Comparison of ENCODE assay signal across 1 cellular context in the genomic region with DNA sequence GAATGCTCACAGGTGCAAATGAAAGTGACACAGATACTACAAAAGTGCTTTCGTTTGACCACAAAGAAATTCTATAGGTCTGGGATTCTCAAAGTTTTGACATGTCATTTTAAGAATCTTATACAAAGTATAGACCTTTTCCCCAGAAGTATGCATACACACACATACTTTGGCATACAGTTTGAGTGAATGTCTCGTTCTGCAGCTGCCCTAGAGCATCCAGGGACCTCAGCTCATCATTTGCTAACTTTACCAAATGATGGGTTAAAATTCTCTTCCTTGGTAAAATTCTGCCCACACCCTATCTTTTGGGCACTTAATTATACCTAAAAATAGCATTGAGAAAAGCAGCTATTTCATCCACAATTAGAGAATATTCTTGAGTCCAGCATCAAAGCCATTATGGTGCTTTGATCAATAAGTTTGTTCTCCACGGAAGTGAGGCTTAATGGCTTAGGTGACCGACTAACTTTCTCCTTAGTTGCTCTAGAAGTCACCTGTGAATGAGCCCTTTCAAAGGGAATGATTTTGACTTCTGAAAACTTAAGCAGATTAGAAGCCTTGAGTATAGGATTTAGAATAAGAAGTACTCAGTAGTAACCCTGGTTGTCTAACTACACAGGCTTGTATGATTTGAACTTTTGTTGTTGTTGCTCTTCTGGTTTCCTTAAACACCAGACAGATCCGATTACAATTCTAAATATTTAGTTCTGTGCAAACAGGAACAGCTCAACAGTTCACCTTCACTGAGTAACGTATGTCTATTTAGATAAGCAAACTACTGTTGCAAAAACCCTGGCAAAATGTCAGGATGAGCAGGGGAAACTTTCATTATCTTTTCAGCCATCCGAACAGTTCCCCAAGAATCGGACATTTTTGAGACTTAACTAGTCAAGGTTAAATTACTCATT.
TF ChIP-seq lines count a peak whose summit lies in the region.

No MANE protein-coding gene starts in this region.

TF ChIP-seq in HepG2, 621 proteins besides CTCF, POLR2A, EP300 and RAD21 (continued from another document and continues in another):
- TF ChIP-seq ARID5B (CRISPR knock-in tag; IDR thresholded peaks at IDR 0.05) (peak; percentile 88), NR2F2 (IDR thresholded peaks at IDR 0.05; ENCODE audit: borderline replicate concordance, low read depth) (0 out of 2 replicates have a peak, but pooled peaks have one; percentile 37), ZNF570 (CRISPR knock-in tag; IDR thresholded peaks at IDR 0.05; ENCODE audit: borderline replicate concordance) (no peak), RAD51 (IDR thresholded peaks at IDR 0.05; ENCODE audit: borderline replicate concordance) (no peak), ZNF326 (CRISPR knock-in tag; IDR thresholded peaks at IDR 0.05; ENCODE audit: borderline replicate concordance) (no peak), ZNF282 (IDR thresholded peaks at IDR 0.05; ENCODE audit: partially characterized antibody) (no peak), DBP (CRISPR knock-in tag; IDR thresholded peaks at IDR 0.05; ENCODE audit: not compliant biosample characterization) (no peak), SUZ12 (IDR thresholded peaks at IDR 0.05; ENCODE audit: low read depth, low read length) (no peak), KDM2A (CRISPR knock-in tag; IDR thresholded peaks at IDR 0.05; ENCODE audit: borderline replicate concordance, low read depth) (no peak), ELF4 (CRISPR knock-in tag; IDR thresholded peaks at IDR 0.05; ENCODE audit: borderline replicate concordance) (no peak), XRCC5 (optimal IDR thresholded peaks at IDR 0.05; ENCODE audit: low read length) (no peak), PBX2 (CRISPR knock-in tag; IDR thresholded peaks at IDR 0.05) (no peak), DZIP1 (CRISPR knock-in tag; IDR thresholded peaks at IDR 0.05) (no peak), KLF11 (CRISPR knock-in tag; IDR thresholded peaks at IDR 0.05) (no peak), ZNF281 (CRISPR knock-in tag; IDR thresholded peaks at IDR 0.05; ENCODE audit: borderline replicate concordance) (no peak), ZHX2 (IDR thresholded peaks at IDR 0.05; ENCODE audit: low read depth) (no peak), ZHX2 (CRISPR knock-in tag; IDR thresholded peaks at IDR 0.05; ENCODE audit: borderline replicate concordance) (no peak), MAX (IDR thresholded peaks at IDR 0.05) (no peak), HOXA7 (CRISPR knock-in tag; IDR thresholded peaks at IDR 0.05) (no peak), DNMT3B (CRISPR knock-in tag; conservative IDR thresholded peaks at IDR 0.05) (no peak), ZC3H4 (CRISPR knock-in tag; IDR thresholded peaks at IDR 0.05; ENCODE audit: borderline replicate concordance) (no peak), NR2F1 (CRISPR knock-in tag; IDR thresholded peaks at IDR 0.05) (peak in 1 of 2 experiments; percentile 15; a peak in 1 of 4 replicates), HIVEP1 (CRISPR knock-in tag; IDR thresholded peaks at IDR 0.05) (no peak), GFI1 (CRISPR knock-in tag; IDR thresholded peaks at IDR 0.05; ENCODE audit: borderline replicate concordance) (no peak)
- TF ChIP-seq, protein P1, sequence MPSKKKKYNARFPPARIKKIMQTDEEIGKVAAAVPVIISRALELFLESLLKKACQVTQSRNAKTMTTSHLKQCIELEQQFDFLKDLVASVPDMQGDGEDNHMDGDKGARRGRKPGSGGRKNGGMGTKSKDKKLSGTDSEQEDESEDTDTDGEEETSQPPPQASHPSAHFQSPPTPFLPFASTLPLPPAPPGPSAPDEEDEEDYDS (CRISPR knock-in tag; IDR thresholded peaks at IDR 0.05), result no peak
- TF ChIP-seq, protein P2, sequence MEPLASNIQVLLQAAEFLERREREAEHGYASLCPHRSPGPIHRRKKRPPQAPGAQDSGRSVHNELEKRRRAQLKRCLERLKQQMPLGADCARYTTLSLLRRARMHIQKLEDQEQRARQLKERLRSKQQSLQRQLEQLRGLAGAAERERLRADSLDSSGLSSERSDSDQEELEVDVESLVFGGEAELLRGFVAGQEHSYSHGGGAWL (CRISPR knock-in tag; IDR thresholded peaks at IDR 0.05), result no peak
- TF ChIP-seq, protein P3, sequence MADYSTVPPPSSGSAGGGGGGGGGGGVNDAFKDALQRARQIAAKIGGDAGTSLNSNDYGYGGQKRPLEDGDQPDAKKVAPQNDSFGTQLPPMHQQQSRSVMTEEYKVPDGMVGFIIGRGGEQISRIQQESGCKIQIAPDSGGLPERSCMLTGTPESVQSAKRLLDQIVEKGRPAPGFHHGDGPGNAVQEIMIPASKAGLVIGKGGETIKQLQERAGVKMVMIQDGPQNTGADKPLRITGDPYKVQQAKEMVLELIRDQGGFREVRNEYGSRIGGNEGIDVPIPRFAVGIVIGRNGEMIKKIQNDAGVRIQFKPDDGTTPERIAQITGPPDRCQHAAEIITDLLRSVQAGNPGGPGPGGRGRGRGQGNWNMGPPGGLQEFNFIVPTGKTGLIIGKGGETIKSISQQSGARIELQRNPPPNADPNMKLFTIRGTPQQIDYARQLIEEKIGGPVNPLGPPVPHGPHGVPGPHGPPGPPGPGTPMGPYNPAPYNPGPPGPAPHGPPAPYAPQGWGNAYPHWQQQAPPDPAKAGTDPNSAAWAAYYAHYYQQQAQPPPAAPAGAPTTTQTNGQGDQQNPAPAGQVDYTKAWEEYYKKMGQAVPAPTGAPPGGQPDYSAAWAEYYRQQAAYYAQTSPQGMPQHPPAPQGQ (CRISPR knock-in tag; IDR thresholded peaks at IDR 0.05; ENCODE audit: borderline replicate concordance), result no peak
